8 cellular contexts compared by ENCODE assay signal in the genomic region with DNA sequence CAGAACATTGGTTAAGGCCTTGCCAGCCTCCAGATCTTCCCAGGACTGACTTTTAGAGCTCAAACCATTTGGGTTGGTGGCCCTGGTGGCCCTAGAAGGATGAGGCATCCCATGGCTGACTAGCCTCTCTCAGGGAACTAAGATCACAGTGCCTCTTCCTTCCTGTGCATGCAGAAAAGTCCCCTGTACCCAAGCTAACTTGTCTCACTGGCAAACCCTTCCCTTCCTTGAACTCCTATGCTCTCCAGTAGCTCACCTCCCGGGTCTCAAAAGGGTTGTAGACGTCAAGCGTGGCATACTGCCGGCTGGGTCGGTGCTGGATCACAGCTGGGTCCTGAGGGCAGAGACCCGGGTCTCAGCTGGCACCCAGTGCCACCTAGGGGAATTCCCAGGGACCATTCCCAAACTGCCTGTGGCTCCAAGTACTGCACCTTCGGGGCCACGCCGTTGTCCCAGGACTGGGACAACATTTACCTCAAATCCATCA. TPM values are rescaled to one million over a fixed set of nuclear protein-coding genes. Genes with fewer than 3 reads are reported as not detected.
DNase-seq lines count a peak whose midpoint lies in the region; ATAC-seq and TF ChIP-seq lines count a peak whose summit lies in the region.

No MANE protein-coding gene starts in this region.

- H3K23ac ChIP-seq in IMR-90 (ENCODE audit: low read depth, low read length) (peak overlapping the region; percentile 91), mesendoderm (ENCODE audit: low read length) (no peak overlapping the region)

- H3K56ac ChIP-seq in IMR-90 (ENCODE audit: extremely low read depth, insufficient read depth, low read length) (peak overlapping the region; percentile 77; the same call in 1 of the 2 replicates), mesendoderm (ENCODE audit: low read length) (peak overlapping the region; percentile 98)

- DNase-seq in SK-N-SH (peak; percentile 61), IMR-90 (peak; percentile 15), body of pancreas (peak in 2 of 4 donors; percentile 29 to 30), mesendoderm (no peak), aorta (peak in 1 of 2 donors; percentile 48), amygdala (lab: John Stamatoyannopoulos, UW) (no peak), NCI-H446 treated with DMSO at 0.1 percent for 48 hours (lab: John Stamatoyannopoulos, UW) (no peak)

- no peak for TF ChIP-seq POLR2A in IMR-90 (IDR thresholded peaks at IDR 0.05; ENCODE audit: low read depth, low read length)
- no peak for TF ChIP-seq POLR2A in body of pancreas (IDR thresholded peaks at IDR 0.05)

- H3K27ac ChIP-seq in SK-N-SH (ENCODE audit: low read depth in 2 of 2, low read length in 1 of 2) (peak overlapping the region; percentile 75 to 92; a peak in 3 of 4 replicates), IMR-90 (ENCODE audit: insufficient read depth, low read length) (peak overlapping the region; percentile 70), body of pancreas (peak overlapping the region; percentile 19 to 80 (median 71)), mesendoderm (ENCODE audit: low read depth, low read length) (peak overlapping the region; percentile 88), aorta (ENCODE audit: low read depth in 1 of 2, low read length in 2 of 2) (peak overlapping the region; percentile 49 to 66)

- H3K79me1 ChIP-seq in IMR-90 (ENCODE audit: low read depth in 1 of 2, low read length in 2 of 2) (peaks cover 15 to 30% of the 10 kb centered on the region in 2 experiments), mesendoderm (ENCODE audit: low read length) (peaks cover 5% of the 10 kb centered on the region)

- H3K4me2 ChIP-seq in SK-N-SH (peak overlapping the region; percentile 96), IMR-90 (ENCODE audit: low read depth, low read length) (peak overlapping the region; percentile 83), mesendoderm (ENCODE audit: low read length) (peak overlapping the region; percentile 73)

- peak overlapping the region; percentile 18 for H4K91ac ChIP-seq in IMR-90 (ENCODE audit: insufficient read depth, low read depth, low read length)

- WGBS in SK-N-SH (ENCODE audit: low lambda C conversion rate) = 0% methylated on average over 7 of the region's 9 CpGs
- 0% methylated on average over 3 of the region's 9 CpGs; no CpG with 5 or more reads in 1 of the 2 experiments for WGBS in IMR-90 (ENCODE audit: extremely low coverage in 2 of 2, insufficient read length in 1 of 2), 2 experiments
- 0 to 1% methylated on average over 9 of the region's 9 CpGs for WGBS in body of pancreas, 2 donors
- no CpG with 5 or more reads among the region's 9 CpGs for WGBS in mesendoderm (ENCODE audit: extremely low coverage, insufficient coverage, low lambda C conversion rate)
- 1% methylated on average over 9 of the region's 9 CpGs for WGBS in aorta, 2 donors

- H3K14ac ChIP-seq in IMR-90 (replicated peaks; ENCODE audit: low read depth, low read length) = peak overlapping the region; percentile 81

- H3K4me3 ChIP-seq in SK-N-SH (ENCODE audit: low read depth in 2 of 2, low read length in 1 of 2) (peak overlapping the region; percentile 93 to 94), IMR-90 (ENCODE audit: insufficient read depth, low read depth, low read length) (peak overlapping the region; percentile 65), body of pancreas (peak overlapping the region; percentile 24 to 52), mesendoderm (ENCODE audit: low read length) (peak overlapping the region; percentile 90), aorta (ENCODE audit: low read length in 2 of 2) (peak overlapping the region; percentile 51 to 79)

- H3K4ac ChIP-seq in IMR-90 (ENCODE audit: low read depth, low read length) (peak overlapping the region; percentile 81), mesendoderm (ENCODE audit: low read depth, low read length) (no peak overlapping the region)

- TF ChIP-seq RAD21 in SK-N-SH (IDR thresholded peaks at IDR 0.05; ENCODE audit: low read length) (0 out of 2 replicates have a peak, but pooled peaks have one; percentile 11), IMR-90 (IDR thresholded peaks at IDR 0.05; ENCODE audit: low read length) (no peak)

- H4K20me1 ChIP-seq in SK-N-SH (ENCODE audit: insufficient read depth) (no peaks in the 10 kb centered on the region), IMR-90 (ENCODE audit: insufficient read depth, low read length) (no peaks in the 10 kb centered on the region)

- no peak; the same call in 1 of the 3 replicates for ATAC-seq in SK-N-SH treated with all-trans-retinoic acid at 6 μM for 48 hours
- no peak for ATAC-seq in IMR-90 (ENCODE audit: low read depth)
- peak; percentile 3 for ATAC-seq in body of pancreas
- ATAC-seq in aorta (ENCODE audit: low FRiP score) = no peak

- H3K18ac ChIP-seq in IMR-90 (ENCODE audit: low read depth, low read length) = no peak overlapping the region
- H3K18ac ChIP-seq in mesendoderm (ENCODE audit: low read length) = no peak overlapping the region

- CTCF ChIA-PET in SK-N-SH (lab: Yijun Ruan, JAX) = interaction anchor here (0.8 to 4.4 kb wide), 8 partner anchors 10 to 89 kb away, joined by 3 to 66 read pairs (median 4); a partner anchor contains a TSS
- CTCF ChIA-PET in IMR-90 (lab: Yijun Ruan, JAX) = interaction anchor here (0.6 to 1.3 kb wide), 2 partner anchors 11 to 1294 kb away, joined by 3 to 5 read pairs; no protein-coding TSS in a partner anchor

- H3K9ac ChIP-seq in SK-N-SH (peak overlapping the region; percentile 84), IMR-90 (ENCODE audit: low read depth, low read length) (peak overlapping the region; percentile 74), mesendoderm (ENCODE audit: low read length) (peak overlapping the region; percentile 98)

- H2BK5ac ChIP-seq in IMR-90 (ENCODE audit: low read depth, low read length, poor library complexity, severe bottlenecking) = peak overlapping the region; percentile 62
- no peak overlapping the region for H2BK5ac ChIP-seq in mesendoderm (ENCODE audit: low read length)

- H3K9me2 ChIP-seq in SK-N-SH = no peaks in the 10 kb centered on the region

- H2AFZ ChIP-seq in SK-N-SH (ENCODE audit: low read depth) = peak overlapping the region; percentile 39; the same call in 1 of the 2 replicates
- H2AFZ ChIP-seq in IMR-90 (replicated peaks; ENCODE audit: low read length, poor library complexity) = peak overlapping the region; percentile 84

- POLR2A ChIA-PET in SK-N-SH (lab: Yijun Ruan, JAX) (interaction anchor here (1.0 to 1.7 kb wide), 10 partner anchors 10 to 65 kb away, joined by 3 to 13 read pairs (median 4); a partner anchor contains a TSS), IMR-90 (lab: Charles Lee; ENCODE audit: unreplicated experiment) (interaction anchor here (0.5 kb wide), 1 partner anchor 20 kb away, joined by 4 read pairs; a partner anchor contains a TSS)

- in situ Hi-C loops in IMR-90 (cut with MboI; ENCODE audit: low sequenced_read_pairs) = no loop called here

- TF ChIP-seq CTCF in SK-N-SH (IDR thresholded peaks at IDR 0.05) = peak; percentile 20; the same call in 1 of the 2 replicates
- TF ChIP-seq CTCF in IMR-90 (conservative IDR thresholded peaks at IDR 0.05; ENCODE audit: low read depth, low read length) = no peak
- peak in 2 of 7 experiments; percentile 9 to 14 for TF ChIP-seq CTCF in body of pancreas (IDR thresholded peaks at IDR 0.05)

- no peaks in the 10 kb centered on the region for H3K9me3 ChIP-seq in SK-N-SH
- no peaks in the 10 kb centered on the region for H3K9me3 ChIP-seq in IMR-90 (ENCODE audit: control insufficient read depth, insufficient read depth, low read length)
- no peaks in the 10 kb centered on the region for H3K9me3 ChIP-seq in body of pancreas
- no peaks in the 10 kb centered on the region for H3K9me3 ChIP-seq in aorta (ENCODE audit: control insufficient read depth, low read length)

- TF ChIP-seq EP300 in SK-N-SH (IDR thresholded peaks at IDR 0.05; ENCODE audit: borderline replicate concordance in 1 of 2, low read depth in 1 of 2, low read length in 1 of 2) = no peak

- H4K5ac ChIP-seq in IMR-90 (ENCODE audit: low read depth, low read length) (peak overlapping the region; percentile 50), mesendoderm (ENCODE audit: low read length) (no peak overlapping the region)

- intact Hi-C loops in IMR-90 (cut with micrococcal nuclease) = loop anchor here (5.0 kb wide), 1 partner anchor 46 kb away; a partner anchor contains a TSS
- intact Hi-C loops in body of pancreas (cut with DNase I) = no loop called here
- intact Hi-C loops in aorta (cut with DNase I) = loop anchor here in 1 of 2 donors (5.0 kb wide), 1 partner anchor 61 kb away; a partner anchor contains a TSS

- no TSS peak for BruUV-seq in IMR-90 (replicated peaks; lab: Mats Ljungman, UMichigan)

- no peak overlapping the region for H2BK20ac ChIP-seq in IMR-90 (ENCODE audit: low read depth, low read length)

- dilution Hi-C loops in IMR-90 (cut with HindIII; ENCODE audit: low sequenced_read_pairs, unreplicated experiment) = no loop called here

- H2BK15ac ChIP-seq in IMR-90 (ENCODE audit: low read depth, low read length) (no peak overlapping the region), mesendoderm (replicated peaks; ENCODE audit: low read depth) (no peak overlapping the region)

- H3K4me1 ChIP-seq in SK-N-SH (ENCODE audit: control insufficient read depth in 1 of 2, insufficient read depth in 2 of 2, low read depth in 1 of 2, low read length in 1 of 2) = peaks cover 0 to 15% of the 10 kb centered on the region in 2 experiments; a peak in 2 of 4 replicates
- peaks cover 2% of the 10 kb centered on the region for H3K4me1 ChIP-seq in IMR-90 (ENCODE audit: control insufficient read depth, insufficient read depth, low read length)
- peaks cover 24% of the 10 kb centered on the region for H3K4me1 ChIP-seq in body of pancreas
- H3K4me1 ChIP-seq in mesendoderm (ENCODE audit: control insufficient read depth, low read depth, low read length) = peaks cover 3% of the 10 kb centered on the region
- H3K4me1 ChIP-seq in aorta (ENCODE audit: control insufficient read depth in 1 of 2, insufficient read depth in 2 of 2, low read length in 2 of 2) = no peaks in the 10 kb centered on the region

- peaks cover 4% of the 10 kb centered on the region; the same call in 1 of the 2 replicates for H3K9me1 ChIP-seq in IMR-90 (ENCODE audit: insufficient read depth, low read length)

- H4K8ac ChIP-seq in IMR-90 (ENCODE audit: low read depth in 2 of 2, low read length in 2 of 2) = peak overlapping the region; percentile 22 to 72
- H4K8ac ChIP-seq in mesendoderm (ENCODE audit: low read depth, low read length) = no peak overlapping the region

- H3K36me3 ChIP-seq in SK-N-SH (replicated peaks in 1 of 2; ENCODE audit: control insufficient read depth in 1 of 2, insufficient read depth in 2 of 2, low read length in 1 of 2) (peaks cover 29 to 57% of the 10 kb centered on the region in 2 experiments), IMR-90 (ENCODE audit: control insufficient read depth, insufficient read depth, low read length) (peaks cover 36% of the 10 kb centered on the region), body of pancreas (replicated peaks in 1 of 2; ENCODE audit: insufficient read depth in 1 of 2, low read depth in 2 of 2) (peaks cover 0 to 18% of the 10 kb centered on the region in 2 donors), mesendoderm (ENCODE audit: control insufficient read depth, insufficient read depth, low read length) (peaks cover 13% of the 10 kb centered on the region), aorta (ENCODE audit: control insufficient read depth in 1 of 2, insufficient read depth in 2 of 2, low read length in 1 of 2) (peaks cover 2 to 7% of the 10 kb centered on the region in 2 donors)

- H2AK9ac ChIP-seq in IMR-90 (replicated peaks; ENCODE audit: low read depth, low read length, poor library complexity) = peak overlapping the region; percentile 96

- no peak overlapping the region for H2BK120ac ChIP-seq in IMR-90 (ENCODE audit: low read depth, low read length)
- no peak overlapping the region for H2BK120ac ChIP-seq in mesendoderm (ENCODE audit: low read depth, low read length)

- H3K79me2 ChIP-seq in SK-N-SH (ENCODE audit: insufficient read depth) (peaks cover 21% of the 10 kb centered on the region), mesendoderm (ENCODE audit: control insufficient read depth, insufficient read depth, low read length) (peaks cover 4% of the 10 kb centered on the region)

- peak overlapping the region; percentile 33 for H2AK5ac ChIP-seq in IMR-90 (ENCODE audit: low read depth, low read length)
- peak overlapping the region; percentile 4 for H2AK5ac ChIP-seq in mesendoderm (ENCODE audit: low read length)

- H3F3A ChIP-seq in SK-N-SH (replicated peaks; ENCODE audit: insufficient read depth) = peaks cover 66% of the 10 kb centered on the region

- H3K27me3 ChIP-seq in SK-N-SH (ENCODE audit: insufficient read depth) = no peaks in the 10 kb centered on the region
- H3K27me3 ChIP-seq in IMR-90 (ENCODE audit: control insufficient read depth, insufficient read depth, low read length) = no peaks in the 10 kb centered on the region
- no peaks in the 10 kb centered on the region for H3K27me3 ChIP-seq in body of pancreas
- H3K27me3 ChIP-seq in mesendoderm (ENCODE audit: insufficient read depth, low read length, poor library complexity) = no peaks in the 10 kb centered on the region
- H3K27me3 ChIP-seq in aorta (ENCODE audit: control insufficient read depth in 1 of 2, insufficient read depth in 2 of 2, low read length in 1 of 2) = no peaks in the 10 kb centered on the region

RNA-seq across cellular contexts. Expression of a gene that starts 0.7 kb away (rescaled TPM):
- polyA plus RNA-seq in SK-N-SH (2012; rRNA removed) = 193 and 225 TPM in 2 replicates
- polyA plus RNA-seq in SK-N-SH (2012; cell fraction: cytosol; rRNA removed) = 115 and 149 TPM in 2 replicates
- polyA plus RNA-seq in SK-N-SH (2012; cell fraction: nucleus; rRNA removed) = 125 and 162 TPM in 2 replicates
- 29.2 and 30.5 TPM in 2 replicates for total RNA-seq in IMR-90 (2012; rRNA removed)
- polyA plus RNA-seq in IMR-90 (2012; rRNA removed) = 118 and 144 TPM in 2 replicates
- polyA plus RNA-seq in IMR-90 (2012; cell fraction: cytosol; rRNA removed) = 94.3 and 130 TPM in 2 replicates
- polyA plus RNA-seq in IMR-90 (2012; cell fraction: nucleus; rRNA removed; ENCODE audit: low replicate concordance) = 56.4 and 72.7 TPM in 2 replicates
- 10 to 100 TPM; 36.8 to 38.9 TPM for total RNA-seq in body of pancreas
- 51.3 TPM for polyA plus RNA-seq in mesendoderm (2013, experiment 1 of 2)
- 49.6 TPM for polyA plus RNA-seq in mesendoderm (2013, experiment 2 of 2)
- total RNA-seq in aorta = 10 to 100 TPM; 36.9 to 39.7 TPM
- 10 to 100 TPM; 11.9 to 46.8 TPM for polyA plus RNA-seq in aorta

RNA-seq across cellular contexts. Expression of a gene that starts 6.2 kb away (rescaled TPM):
- polyA plus RNA-seq in SK-N-SH (2012; rRNA removed) (20.0 and 30.6 TPM in 2 replicates), IMR-90 (2012; rRNA removed) (23.8 and 27.9 TPM in 2 replicates), aorta (10 to 100 TPM in 1 of 2 donors, 1 to 10 TPM in 1; 6.0 to 25.4 TPM)
- polyA plus RNA-seq in SK-N-SH (2012; cell fraction: cytosol; rRNA removed) = 17.9 and 26.4 TPM in 2 replicates
- 42.8 and 45.5 TPM in 2 replicates for polyA plus RNA-seq in SK-N-SH (2012; cell fraction: nucleus; rRNA removed)
- total RNA-seq in IMR-90 (2012; rRNA removed) (1.4 TPM in 2 replicates), body of pancreas (10 to 100 TPM in 1 of 2 donors, 1 to 10 TPM in 1; 6.2 to 12.2 TPM), aorta (10 to 100 TPM; 22.8 to 28.7 TPM)
- polyA plus RNA-seq in IMR-90 (2012; cell fraction: cytosol; rRNA removed) = 29.9 and 30.1 TPM in 2 replicates
- polyA plus RNA-seq in IMR-90 (2012; cell fraction: nucleus; rRNA removed; ENCODE audit: low replicate concordance) = 26.6 and 65.5 TPM in 2 replicates
- 28.0 TPM for polyA plus RNA-seq in mesendoderm (2013, experiment 1 of 2)
- polyA plus RNA-seq in mesendoderm (2013, experiment 2 of 2) = 27.0 TPM

RNA-seq across cellular contexts. Expression of a gene that starts 11.9 kb away (rescaled TPM):
- polyA plus RNA-seq in SK-N-SH (2012; rRNA removed) = 76.7 and 81.8 TPM in 2 replicates
- polyA plus RNA-seq in SK-N-SH (2012; cell fraction: cytosol; rRNA removed) = 25.3 and 28.9 TPM in 2 replicates
- polyA plus RNA-seq in SK-N-SH (2012; cell fraction: nucleus; rRNA removed) = 484 and 490 TPM in 2 replicates
- total RNA-seq in IMR-90 (2012; rRNA removed) = 19.2 and 19.7 TPM in 2 replicates
- polyA plus RNA-seq in IMR-90 (2012; rRNA removed) = 53.0 and 61.2 TPM in 2 replicates
- 18.2 and 18.6 TPM in 2 replicates for polyA plus RNA-seq in IMR-90 (2012; cell fraction: cytosol; rRNA removed)
- polyA plus RNA-seq in IMR-90 (2012; cell fraction: nucleus; rRNA removed; ENCODE audit: low replicate concordance) = 460 and 576 TPM in 2 replicates
- 10 to 100 TPM; 36.6 to 40.7 TPM for total RNA-seq in body of pancreas
- 51.4 TPM for polyA plus RNA-seq in mesendoderm (2013, experiment 1 of 2)
- polyA plus RNA-seq in mesendoderm (2013, experiment 2 of 2) = 48.2 TPM
- 10 to 100 TPM; 39.6 to 63.0 TPM for total RNA-seq in aorta
- polyA plus RNA-seq in aorta = 10 to 100 TPM in 1 of 2 donors, 1 to 10 TPM in 1; 9.3 to 88.6 TPM

RNA-seq across cellular contexts. Expression of a gene that starts 15.8 kb away (rescaled TPM):
- polyA plus RNA-seq in SK-N-SH (2012; rRNA removed) (9.7 and 10.1 TPM in 2 replicates), IMR-90 (2012; rRNA removed) (2.7 and 2.9 TPM in 2 replicates), aorta (1 to 10 TPM in 1 of 2 donors, under 1 TPM in 1; 0.13 to 3.1 TPM)
- 2.2 and 3.7 TPM in 2 replicates for polyA plus RNA-seq in SK-N-SH (2012; cell fraction: cytosol; rRNA removed)
- 59.4 and 62.3 TPM in 2 replicates for polyA plus RNA-seq in SK-N-SH (2012; cell fraction: nucleus; rRNA removed)
- total RNA-seq in IMR-90 (2012; rRNA removed) (0.36 and 0.83 TPM in 2 replicates), body of pancreas (1 to 10 TPM; 1.3 to 2.9 TPM), aorta (1 to 10 TPM; 1.8 to 5.7 TPM)
- 0.88 and 1.4 TPM in 2 replicates for polyA plus RNA-seq in IMR-90 (2012; cell fraction: cytosol; rRNA removed)
- 20.7 and 30.0 TPM in 2 replicates for polyA plus RNA-seq in IMR-90 (2012; cell fraction: nucleus; rRNA removed; ENCODE audit: low replicate concordance)
- polyA plus RNA-seq in mesendoderm (2013, experiment 1 of 2) = 1.5 TPM
- polyA plus RNA-seq in mesendoderm (2013, experiment 2 of 2) = 1.4 TPM

RNA-seq across cellular contexts. Expression of a gene that starts 39.8 kb away (rescaled TPM):
- polyA plus RNA-seq in SK-N-SH (2012; rRNA removed) = 0.03 TPM in 1 of 2 replicates, not detected in the other
- 0.01 TPM in 1 of 2 replicates, not detected in the other for polyA plus RNA-seq in SK-N-SH (2012; cell fraction: cytosol; rRNA removed)
- polyA plus RNA-seq in SK-N-SH (2012; cell fraction: nucleus; rRNA removed) = 0.05 TPM in 2 replicates
- total RNA-seq in IMR-90 (2012; rRNA removed) = not detected in 2 replicates
- polyA plus RNA-seq in IMR-90 (2012; rRNA removed) = 0.03 TPM in 1 of 2 replicates, not detected in the other
- polyA plus RNA-seq in IMR-90 (2012; cell fraction: cytosol; rRNA removed) = not detected in 2 replicates
- polyA plus RNA-seq in IMR-90 (2012; cell fraction: nucleus; rRNA removed; ENCODE audit: low replicate concordance) = 0.03 and 0.05 TPM in 2 replicates
- not detected for total RNA-seq in body of pancreas
- 0.28 TPM for polyA plus RNA-seq in mesendoderm (2013, experiment 1 of 2)
- polyA plus RNA-seq in mesendoderm (2013, experiment 2 of 2) = 0.35 TPM
- not detected for total RNA-seq in aorta
- polyA plus RNA-seq in aorta = 1 to 10 TPM in 1 of 2 donors, not detected in 1; 1.0 TPM

Comparison
In these comparisons a context has a peak if more than half of its experiments do, and no peak if none do; other contexts are left out.
1. DNase-seq: peak in SK-N-SH (single experiment) and IMR-90 (single experiment); none in mesendoderm (single experiment), amygdala (0 of 56) and NCI-H446 treated with DMSO at 0.1 percent for 48 hours (single experiment).
2. H3K4me3 ChIP-seq: peak in every context shown above with its lines; median percentile 94 in SK-N-SH; 90 in mesendoderm; 65 in IMR-90; 65 in aorta; 38 in body of pancreas.
3. Peak in every context shown above with its lines, with median percentiles within 50 percentile points of each other: H3K27ac ChIP-seq, H3K4me2 ChIP-seq and H3K9ac ChIP-seq.